In the genomic region with DNA sequence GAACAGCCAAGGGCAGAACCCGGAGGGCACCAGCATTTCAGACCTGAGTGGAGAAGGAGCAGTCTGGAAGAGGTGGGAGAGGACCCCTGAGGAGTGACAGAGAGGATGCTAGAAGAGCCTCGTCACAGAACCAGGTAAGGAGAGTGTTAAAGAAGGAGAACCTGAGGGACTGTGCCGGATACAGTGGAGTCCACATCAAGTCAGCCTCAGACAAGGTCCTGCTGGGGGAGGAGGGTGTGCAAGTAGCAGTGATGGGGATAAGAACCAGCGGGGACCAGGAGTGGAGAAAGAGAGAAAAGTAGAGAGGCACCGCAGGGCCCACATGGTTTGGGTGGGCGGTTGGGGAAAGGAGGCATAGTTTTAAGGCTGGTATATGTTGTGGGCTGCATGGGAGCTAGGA, we compare ENCODE assay signal across 21 cellular contexts.
"Had no signal": no experiment of that assay in that cellular context is flagged by ENCODE, and none has a peak within 500 bp of the region (broad histone marks: within the 10 kb centered on the region; RNA-seq: fewer than 3 reads in every experiment).

No MANE protein-coding gene starts in this region.

- H3K27ac ChIP-seq: RWPE1 had no signal

- H3K4me3 ChIP-seq: MG63 had no signal

- ATAC-seq: Panc1 had no signal

- H3K9me3 ChIP-seq: MG63, SK-N-SH had no signal

- DNase-seq: Karpas-422, KG1, MG63, NCI-H1092, NCI-H1105 treated with DMSO at 0.1 percent for 48 hours, NCI-H1417 treated with DMSO at 0.1 percent for 48 hours, NCI-H187, NCI-H2029, NCI-H2081 treated with DMSO at 0.1 percent for 48 hours, NCI-H2171, NCI-H226, NCI-H446, NCI-H510A, NCI-H524 treated with DMSO at 0.1 percent for 48 hours, NCI-H69, NCI-H774, SHP77, SK-N-SH, SW 1271 had no signal

- H3K27me3 ChIP-seq: MG63 had no signal

- H3K36me3 ChIP-seq: MG63 had no signal
